ENCODE assay signal across 2 cellular contexts in the genomic region with DNA sequence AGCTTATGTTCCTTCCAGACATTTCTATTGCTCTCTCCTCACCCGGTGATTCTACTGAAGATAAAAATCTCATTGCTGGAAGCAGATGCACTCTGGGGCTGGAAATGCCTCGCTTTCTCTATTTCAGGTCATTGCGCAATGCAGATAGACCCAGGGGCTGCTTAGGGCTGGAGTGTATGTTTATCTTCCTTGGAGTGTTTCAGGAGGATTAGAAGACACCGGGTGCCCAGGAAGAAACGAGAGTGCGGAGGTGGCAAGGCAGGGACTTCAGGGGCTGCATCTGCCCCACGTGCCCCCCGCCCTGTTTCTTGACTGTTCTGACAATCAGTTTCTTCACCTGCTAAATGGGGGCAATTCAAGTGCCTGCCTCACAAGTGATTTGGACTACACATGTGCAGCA.
TF ChIP-seq lines count a peak whose summit lies in the region.

No MANE protein-coding gene starts in this region.

TF ChIP-seq in HepG2, 621 proteins besides CTCF, POLR2A, EP300 and RAD21:
- TF ChIP-seq PHB2 (IDR thresholded peaks at IDR 0.05; ENCODE audit: partially characterized antibody) (no peak), ZNF441 (CRISPR knock-in tag; IDR thresholded peaks at IDR 0.05; ENCODE audit: borderline replicate concordance) (no peak), CEBPG (CRISPR knock-in tag; IDR thresholded peaks at IDR 0.05) (peak; percentile 75), CEBPB (IDR thresholded peaks at IDR 0.05; ENCODE audit: borderline replicate concordance, low read depth, low read length) (peak; percentile 93), ZNF274 (CRISPR knock-in tag; IDR thresholded peaks at IDR 0.05) (no peak), NCOA1 (CRISPR knock-in tag; IDR thresholded peaks at IDR 0.05) (no peak), TMF1 (CRISPR knock-in tag; IDR thresholded peaks at IDR 0.05; ENCODE audit: low read depth) (no peak), ZBTB21 (CRISPR knock-in tag; IDR thresholded peaks at IDR 0.05) (no peak)
- TF ChIP-seq, protein P1, sequence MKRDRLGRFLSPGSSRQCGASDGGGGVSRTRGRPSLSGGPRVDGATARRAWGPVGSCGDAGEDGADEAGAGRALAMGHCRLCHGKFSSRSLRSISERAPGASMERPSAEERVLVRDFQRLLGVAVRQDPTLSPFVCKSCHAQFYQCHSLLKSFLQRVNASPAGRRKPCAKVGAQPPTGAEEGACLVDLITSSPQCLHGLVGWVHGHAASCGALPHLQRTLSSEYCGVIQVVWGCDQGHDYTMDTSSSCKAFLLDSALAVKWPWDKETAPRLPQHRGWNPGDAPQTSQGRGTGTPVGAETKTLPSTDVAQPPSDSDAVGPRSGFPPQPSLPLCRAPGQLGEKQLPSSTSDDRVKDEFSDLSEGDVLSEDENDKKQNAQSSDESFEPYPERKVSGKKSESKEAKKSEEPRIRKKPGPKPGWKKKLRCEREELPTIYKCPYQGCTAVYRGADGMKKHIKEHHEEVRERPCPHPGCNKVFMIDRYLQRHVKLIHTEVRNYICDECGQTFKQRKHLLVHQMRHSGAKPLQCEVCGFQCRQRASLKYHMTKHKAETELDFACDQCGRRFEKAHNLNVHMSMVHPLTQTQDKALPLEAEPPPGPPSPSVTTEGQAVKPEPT (CRISPR knock-in tag; IDR thresholded peaks at IDR 0.05; ENCODE audit: low read depth), result no peak

TF ChIP-seq in K562, 482 proteins besides CTCF, POLR2A, EP300 and RAD21 (continues in another document):
- TF ChIP-seq KLF6 (CRISPR knock-in tag; IDR thresholded peaks at IDR 0.05; ENCODE audit: borderline replicate concordance) (0 out of 2 replicates have a peak, but pooled peaks have one; percentile 14), CREB1 (IDR thresholded peaks at IDR 0.05) (no peak), CREB1 (CRISPR knock-in tag; IDR thresholded peaks at IDR 0.05) (0 out of 2 replicates have a peak, but pooled peaks have one; percentile 13), ARID3A (IDR thresholded peaks at IDR 0.05; ENCODE audit: borderline replicate concordance, low read depth, low read length) (no peak), SOX6 (IDR thresholded peaks at IDR 0.05) (peak; percentile 66), RFX1 (IDR thresholded peaks at IDR 0.05) (no peak), PYGO2 (tag; IDR thresholded peaks at IDR 0.05) (no peak), ZEB2 (IDR thresholded peaks at IDR 0.05) (no peak), MYC (IDR thresholded peaks at IDR 0.05; ENCODE audit: low read depth, low read length) (0 out of 2 replicates have a peak, but pooled peaks have one; percentile 54), MYC (CRISPR knock-in tag; IDR thresholded peaks at IDR 0.05; ENCODE audit: borderline replicate concordance, low read depth) (no peak), HLTF (IDR thresholded peaks at IDR 0.05) (no peak), MCM3 (IDR thresholded peaks at IDR 0.05) (no peak), NR4A1 (CRISPR knock-in tag; IDR thresholded peaks at IDR 0.05) (no peak), NR4A1 (tag; IDR thresholded peaks at IDR 0.05) (no peak), ZNF217 (CRISPR knock-in tag; IDR thresholded peaks at IDR 0.05) (no peak), TAF7 (tag; IDR thresholded peaks at IDR 0.05) (0 out of 2 replicates have a peak, but pooled peaks have one; percentile 14), ZC3H4 (CRISPR knock-in tag; IDR thresholded peaks at IDR 0.05; ENCODE audit: borderline replicate concordance) (no peak), SRSF9 (IDR thresholded peaks at IDR 0.05; ENCODE audit: borderline replicate concordance, low read depth, low read length) (no peak), ZNF121 (CRISPR knock-in tag; conservative IDR thresholded peaks at IDR 0.05) (no peak), THRB (CRISPR knock-in tag; conservative IDR thresholded peaks at IDR 0.05) (no peak), ZNF12 (CRISPR knock-in tag; IDR thresholded peaks at IDR 0.05) (no peak), AFF1 (IDR thresholded peaks at IDR 0.05; ENCODE audit: low read depth in 1 of 2, partially characterized antibody in 2 of 2) (no peak), JUND (IDR thresholded peaks at IDR 0.05; ENCODE audit: borderline replicate concordance, low read depth, low read length) (peak; percentile 46; the same call in 1 of the 2 replicates), JUND (tag; IDR thresholded peaks at IDR 0.05; ENCODE audit: borderline replicate concordance, low read depth, low read length) (peak; percentile 7; the same call in 1 of the 3 replicates), NR2C2 (CRISPR knock-in tag; IDR thresholded peaks at IDR 0.05) (no peak), NR2C2 (tag; IDR thresholded peaks at IDR 0.05) (peak; percentile 52)
- TF ChIP-seq, protein P2, sequence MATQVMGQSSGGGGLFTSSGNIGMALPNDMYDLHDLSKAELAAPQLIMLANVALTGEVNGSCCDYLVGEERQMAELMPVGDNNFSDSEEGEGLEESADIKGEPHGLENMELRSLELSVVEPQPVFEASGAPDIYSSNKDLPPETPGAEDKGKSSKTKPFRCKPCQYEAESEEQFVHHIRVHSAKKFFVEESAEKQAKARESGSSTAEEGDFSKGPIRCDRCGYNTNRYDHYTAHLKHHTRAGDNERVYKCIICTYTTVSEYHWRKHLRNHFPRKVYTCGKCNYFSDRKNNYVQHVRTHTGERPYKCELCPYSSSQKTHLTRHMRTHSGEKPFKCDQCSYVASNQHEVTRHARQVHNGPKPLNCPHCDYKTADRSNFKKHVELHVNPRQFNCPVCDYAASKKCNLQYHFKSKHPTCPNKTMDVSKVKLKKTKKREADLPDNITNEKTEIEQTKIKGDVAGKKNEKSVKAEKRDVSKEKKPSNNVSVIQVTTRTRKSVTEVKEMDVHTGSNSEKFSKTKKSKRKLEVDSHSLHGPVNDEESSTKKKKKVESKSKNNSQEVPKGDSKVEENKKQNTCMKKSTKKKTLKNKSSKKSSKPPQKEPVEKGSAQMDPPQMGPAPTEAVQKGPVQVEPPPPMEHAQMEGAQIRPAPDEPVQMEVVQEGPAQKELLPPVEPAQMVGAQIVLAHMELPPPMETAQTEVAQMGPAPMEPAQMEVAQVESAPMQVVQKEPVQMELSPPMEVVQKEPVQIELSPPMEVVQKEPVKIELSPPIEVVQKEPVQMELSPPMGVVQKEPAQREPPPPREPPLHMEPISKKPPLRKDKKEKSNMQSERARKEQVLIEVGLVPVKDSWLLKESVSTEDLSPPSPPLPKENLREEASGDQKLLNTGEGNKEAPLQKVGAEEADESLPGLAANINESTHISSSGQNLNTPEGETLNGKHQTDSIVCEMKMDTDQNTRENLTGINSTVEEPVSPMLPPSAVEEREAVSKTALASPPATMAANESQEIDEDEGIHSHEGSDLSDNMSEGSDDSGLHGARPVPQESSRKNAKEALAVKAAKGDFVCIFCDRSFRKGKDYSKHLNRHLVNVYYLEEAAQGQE (CRISPR knock-in tag; IDR thresholded peaks at IDR 0.05; ENCODE audit: low read depth), result no peak
- TF ChIP-seq, protein P3, sequence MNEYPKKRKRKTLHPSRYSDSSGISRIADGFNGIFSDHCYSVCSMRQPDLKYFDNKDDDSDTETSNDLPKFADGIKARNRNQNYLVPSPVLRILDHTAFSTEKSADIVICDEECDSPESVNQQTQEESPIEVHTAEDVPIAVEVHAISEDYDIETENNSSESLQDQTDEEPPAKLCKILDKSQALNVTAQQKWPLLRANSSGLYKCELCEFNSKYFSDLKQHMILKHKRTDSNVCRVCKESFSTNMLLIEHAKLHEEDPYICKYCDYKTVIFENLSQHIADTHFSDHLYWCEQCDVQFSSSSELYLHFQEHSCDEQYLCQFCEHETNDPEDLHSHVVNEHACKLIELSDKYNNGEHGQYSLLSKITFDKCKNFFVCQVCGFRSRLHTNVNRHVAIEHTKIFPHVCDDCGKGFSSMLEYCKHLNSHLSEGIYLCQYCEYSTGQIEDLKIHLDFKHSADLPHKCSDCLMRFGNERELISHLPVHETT (CRISPR knock-in tag; conservative IDR thresholded peaks at IDR 0.05 in 1 of 2, IDR thresholded peaks at IDR 0.05 in 1 of 2), result no peak
- TF ChIP-seq, protein P4, sequence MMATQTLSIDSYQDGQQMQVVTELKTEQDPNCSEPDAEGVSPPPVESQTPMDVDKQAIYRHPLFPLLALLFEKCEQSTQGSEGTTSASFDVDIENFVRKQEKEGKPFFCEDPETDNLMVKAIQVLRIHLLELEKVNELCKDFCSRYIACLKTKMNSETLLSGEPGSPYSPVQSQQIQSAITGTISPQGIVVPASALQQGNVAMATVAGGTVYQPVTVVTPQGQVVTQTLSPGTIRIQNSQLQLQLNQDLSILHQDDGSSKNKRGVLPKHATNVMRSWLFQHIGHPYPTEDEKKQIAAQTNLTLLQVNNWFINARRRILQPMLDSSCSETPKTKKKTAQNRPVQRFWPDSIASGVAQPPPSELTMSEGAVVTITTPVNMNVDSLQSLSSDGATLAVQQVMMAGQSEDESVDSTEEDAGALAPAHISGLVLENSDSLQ (IDR thresholded peaks at IDR 0.05), result no peak
- TF ChIP-seq, protein P5, sequence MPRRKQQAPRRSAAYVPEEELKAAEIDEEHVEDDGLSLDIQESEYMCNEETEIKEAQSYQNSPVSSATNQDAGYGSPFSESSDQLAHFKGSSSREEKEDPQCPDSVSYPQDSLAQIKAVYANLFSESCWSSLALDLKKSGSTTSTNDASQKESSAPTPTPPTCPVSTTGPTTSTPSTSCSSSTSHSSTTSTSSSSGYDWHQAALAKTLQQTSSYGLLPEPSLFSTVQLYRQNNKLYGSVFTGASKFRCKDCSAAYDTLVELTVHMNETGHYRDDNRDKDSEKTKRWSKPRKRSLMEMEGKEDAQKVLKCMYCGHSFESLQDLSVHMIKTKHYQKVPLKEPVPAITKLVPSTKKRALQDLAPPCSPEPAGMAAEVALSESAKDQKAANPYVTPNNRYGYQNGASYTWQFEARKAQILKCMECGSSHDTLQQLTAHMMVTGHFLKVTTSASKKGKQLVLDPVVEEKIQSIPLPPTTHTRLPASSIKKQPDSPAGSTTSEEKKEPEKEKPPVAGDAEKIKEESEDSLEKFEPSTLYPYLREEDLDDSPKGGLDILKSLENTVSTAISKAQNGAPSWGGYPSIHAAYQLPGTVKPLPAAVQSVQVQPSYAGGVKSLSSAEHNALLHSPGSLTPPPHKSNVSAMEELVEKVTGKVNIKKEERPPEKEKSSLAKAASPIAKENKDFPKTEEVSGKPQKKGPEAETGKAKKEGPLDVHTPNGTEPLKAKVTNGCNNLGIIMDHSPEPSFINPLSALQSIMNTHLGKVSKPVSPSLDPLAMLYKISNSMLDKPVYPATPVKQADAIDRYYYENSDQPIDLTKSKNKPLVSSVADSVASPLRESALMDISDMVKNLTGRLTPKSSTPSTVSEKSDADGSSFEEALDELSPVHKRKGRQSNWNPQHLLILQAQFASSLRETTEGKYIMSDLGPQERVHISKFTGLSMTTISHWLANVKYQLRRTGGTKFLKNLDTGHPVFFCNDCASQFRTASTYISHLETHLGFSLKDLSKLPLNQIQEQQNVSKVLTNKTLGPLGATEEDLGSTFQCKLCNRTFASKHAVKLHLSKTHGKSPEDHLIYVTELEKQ (CRISPR knock-in tag; IDR thresholded peaks at IDR 0.05), result no peak
- TF ChIP-seq, protein P6, sequence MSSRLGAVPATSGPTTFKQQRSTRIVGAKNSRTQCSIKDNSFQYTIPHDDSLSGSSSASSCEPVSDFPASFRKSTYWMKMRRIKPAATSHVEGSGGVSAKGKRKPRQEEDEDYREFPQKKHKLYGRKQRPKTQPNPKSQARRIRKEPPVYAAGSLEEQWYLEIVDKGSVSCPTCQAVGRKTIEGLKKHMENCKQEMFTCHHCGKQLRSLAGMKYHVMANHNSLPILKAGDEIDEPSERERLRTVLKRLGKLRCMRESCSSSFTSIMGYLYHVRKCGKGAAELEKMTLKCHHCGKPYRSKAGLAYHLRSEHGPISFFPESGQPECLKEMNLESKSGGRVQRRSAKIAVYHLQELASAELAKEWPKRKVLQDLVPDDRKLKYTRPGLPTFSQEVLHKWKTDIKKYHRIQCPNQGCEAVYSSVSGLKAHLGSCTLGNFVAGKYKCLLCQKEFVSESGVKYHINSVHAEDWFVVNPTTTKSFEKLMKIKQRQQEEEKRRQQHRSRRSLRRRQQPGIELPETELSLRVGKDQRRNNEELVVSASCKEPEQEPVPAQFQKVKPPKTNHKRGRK (tag; IDR thresholded peaks at IDR 0.05), result no peak
